Comparison of ENCODE assay signal across 1 cellular context in genomic region chr5:149357370-149358293, GRCh38.
TF ChIP-seq lines count a peak whose summit lies in the region.

Gene PCYOX1L, plus strand, starts transcription at chr5:149358046. Its CDS starts 23 bp downstream, at chr5:149358069.

TF ChIP-seq in HepG2, 621 proteins besides CTCF, POLR2A, EP300 and RAD21 (continued from another document and continues in another):
- TF ChIP-seq YY1 (IDR thresholded peaks at IDR 0.05; ENCODE audit: insufficient read depth, insufficient replicate concordance, low read depth, low read length), result peak; percentile 83
- peak; percentile 81 for TF ChIP-seq SP4 (CRISPR knock-in tag; IDR thresholded peaks at IDR 0.05)
- TF ChIP-seq DNMT3B (CRISPR knock-in tag; conservative IDR thresholded peaks at IDR 0.05), result no peak
- peak; percentile 52 for TF ChIP-seq ZNF574 (CRISPR knock-in tag; IDR thresholded peaks at IDR 0.05)
- 0 out of 2 replicates have a peak, but pooled peaks have one; percentile 64 for TF ChIP-seq KDM5B (CRISPR knock-in tag; IDR thresholded peaks at IDR 0.05; ENCODE audit: borderline replicate concordance)
- peak; percentile 29; the same call in 1 of the 2 replicates for TF ChIP-seq ZSCAN20 (CRISPR knock-in tag; IDR thresholded peaks at IDR 0.05; ENCODE audit: borderline replicate concordance)
- 0 out of 2 replicates have a peak, but pooled peaks have one; percentile 34 for TF ChIP-seq ZNF777 (CRISPR knock-in tag; IDR thresholded peaks at IDR 0.05)
- no peak; the same call in 1 of the 2 replicates for TF ChIP-seq ZNF891 (CRISPR knock-in tag; IDR thresholded peaks at IDR 0.05)
- TF ChIP-seq YEATS4 (CRISPR knock-in tag; IDR thresholded peaks at IDR 0.05; ENCODE audit: borderline replicate concordance), result peak; percentile 61; the same call in 1 of the 2 replicates
- 0 out of 2 replicates have a peak, but pooled peaks have one; percentile 28 for TF ChIP-seq E2F1 (CRISPR knock-in tag; IDR thresholded peaks at IDR 0.05)
- peak; percentile 34; the same call in 1 of the 2 replicates for TF ChIP-seq LBX2 (CRISPR knock-in tag; IDR thresholded peaks at IDR 0.05; ENCODE audit: borderline replicate concordance)
- TF ChIP-seq XRCC5 (optimal IDR thresholded peaks at IDR 0.05; ENCODE audit: low read length), result peak; percentile 28
- 0 out of 2 replicates have a peak, but pooled peaks have one; percentile 64 for TF ChIP-seq ZNF674 (CRISPR knock-in tag; IDR thresholded peaks at IDR 0.05; ENCODE audit: low read depth)
- TF ChIP-seq ZNF563 (CRISPR knock-in tag; IDR thresholded peaks at IDR 0.05), result peak; percentile 92
- 0 out of 2 replicates have a peak, but pooled peaks have one; percentile 54 for TF ChIP-seq THAP9 (CRISPR knock-in tag; IDR thresholded peaks at IDR 0.05; ENCODE audit: borderline replicate concordance)
- TF ChIP-seq ZNF766 (CRISPR knock-in tag; IDR thresholded peaks at IDR 0.05; ENCODE audit: borderline replicate concordance), result 0 out of 2 replicates have a peak, but pooled peaks have one; percentile 63
- peak; percentile 95 for TF ChIP-seq ZEB1 (IDR thresholded peaks at IDR 0.05; ENCODE audit: insufficient replicate concordance, low read depth)
- TF ChIP-seq SAFB2 (CRISPR knock-in tag; IDR thresholded peaks at IDR 0.05; ENCODE audit: borderline replicate concordance, low read depth), result peak; percentile 92
- peak; percentile 24; the same call in 1 of the 2 replicates for TF ChIP-seq HDAC2 (CRISPR knock-in tag; IDR thresholded peaks at IDR 0.05)
- peak; percentile 75 for TF ChIP-seq ATF7-NPFF (CRISPR knock-in tag; IDR thresholded peaks at IDR 0.05; ENCODE audit: low read depth)
- no peak for TF ChIP-seq ELF4 (CRISPR knock-in tag; IDR thresholded peaks at IDR 0.05; ENCODE audit: borderline replicate concordance)
- peak; percentile 53; the same call in 1 of the 2 replicates for TF ChIP-seq ZFX (CRISPR knock-in tag; IDR thresholded peaks at IDR 0.05; ENCODE audit: low read depth)
- peak; percentile 62 for TF ChIP-seq POLR2G (IDR thresholded peaks at IDR 0.05; ENCODE audit: low read depth, low read length)
- peak; percentile 37; the same call in 1 of the 2 replicates for TF ChIP-seq ZFP91 (CRISPR knock-in tag; IDR thresholded peaks at IDR 0.05; ENCODE audit: borderline replicate concordance)
- TF ChIP-seq POGK (CRISPR knock-in tag; conservative IDR thresholded peaks at IDR 0.05), result 0 out of 2 replicates have a peak, but pooled peaks have one; percentile 19
- 0 out of 2 replicates have a peak, but pooled peaks have one; percentile 47 for TF ChIP-seq ZNF616 (CRISPR knock-in tag; IDR thresholded peaks at IDR 0.05; ENCODE audit: low read depth)
- TF ChIP-seq PBX2 (CRISPR knock-in tag; IDR thresholded peaks at IDR 0.05), result peak; percentile 84
- TF ChIP-seq PHF20 (CRISPR knock-in tag; IDR thresholded peaks at IDR 0.05), result no peak
- no peak for TF ChIP-seq ZBTB3 (CRISPR knock-in tag; IDR thresholded peaks at IDR 0.05; ENCODE audit: borderline replicate concordance, low read depth)
- TF ChIP-seq THAP11 (CRISPR knock-in tag; IDR thresholded peaks at IDR 0.05), result peak; percentile 31; the same call in 1 of the 2 replicates
- TF ChIP-seq RNF2 (conservative IDR thresholded peaks at IDR 0.05; ENCODE audit: low read depth), result peak; percentile 81
- TF ChIP-seq MAFF (IDR thresholded peaks at IDR 0.05; ENCODE audit: low read depth, low read length), result peak; percentile 89
- peak; percentile 34; the same call in 1 of the 2 replicates for TF ChIP-seq SP5 (CRISPR knock-in tag; IDR thresholded peaks at IDR 0.05; ENCODE audit: borderline replicate concordance, low read depth)
- no peak for TF ChIP-seq TRIM24 (CRISPR knock-in tag; IDR thresholded peaks at IDR 0.05)
- TF ChIP-seq ZNF687 (CRISPR knock-in tag; IDR thresholded peaks at IDR 0.05), result peak; percentile 88
- TF ChIP-seq MTERF4 (CRISPR knock-in tag; IDR thresholded peaks at IDR 0.05), result peak; percentile 77; the same call in 1 of the 2 replicates
- 0 out of 2 replicates have a peak, but pooled peaks have one; percentile 12 for TF ChIP-seq GATAD1 (CRISPR knock-in tag; IDR thresholded peaks at IDR 0.05)
- TF ChIP-seq NFKB2 (CRISPR knock-in tag; IDR thresholded peaks at IDR 0.05; ENCODE audit: borderline replicate concordance), result peak; percentile 75; the same call in 1 of the 2 replicates
- peak; percentile 55; the same call in 1 of the 3 replicates for TF ChIP-seq MXI1 (IDR thresholded peaks at IDR 0.05; ENCODE audit: borderline replicate concordance, low read depth, low read length)
- TF ChIP-seq MEIS2 (CRISPR knock-in tag; IDR thresholded peaks at IDR 0.05), result peak; percentile 24; the same call in 1 of the 2 replicates
- peak; percentile 13; the same call in 1 of the 2 replicates for TF ChIP-seq ELF1 (CRISPR knock-in tag; IDR thresholded peaks at IDR 0.05)
- TF ChIP-seq CCDC6 (CRISPR knock-in tag; IDR thresholded peaks at IDR 0.05), result peak; percentile 79; the same call in 1 of the 2 replicates
- TF ChIP-seq NR2F6 (IDR thresholded peaks at IDR 0.05), result no peak
- no peak for TF ChIP-seq NR2F6 (CRISPR knock-in tag; IDR thresholded peaks at IDR 0.05)
- peak; percentile 89 for TF ChIP-seq KDM1A (CRISPR knock-in tag; IDR thresholded peaks at IDR 0.05)
- TF ChIP-seq NFYB (CRISPR knock-in tag; IDR thresholded peaks at IDR 0.05), result peak; percentile 94
